In the genomic region with DNA sequence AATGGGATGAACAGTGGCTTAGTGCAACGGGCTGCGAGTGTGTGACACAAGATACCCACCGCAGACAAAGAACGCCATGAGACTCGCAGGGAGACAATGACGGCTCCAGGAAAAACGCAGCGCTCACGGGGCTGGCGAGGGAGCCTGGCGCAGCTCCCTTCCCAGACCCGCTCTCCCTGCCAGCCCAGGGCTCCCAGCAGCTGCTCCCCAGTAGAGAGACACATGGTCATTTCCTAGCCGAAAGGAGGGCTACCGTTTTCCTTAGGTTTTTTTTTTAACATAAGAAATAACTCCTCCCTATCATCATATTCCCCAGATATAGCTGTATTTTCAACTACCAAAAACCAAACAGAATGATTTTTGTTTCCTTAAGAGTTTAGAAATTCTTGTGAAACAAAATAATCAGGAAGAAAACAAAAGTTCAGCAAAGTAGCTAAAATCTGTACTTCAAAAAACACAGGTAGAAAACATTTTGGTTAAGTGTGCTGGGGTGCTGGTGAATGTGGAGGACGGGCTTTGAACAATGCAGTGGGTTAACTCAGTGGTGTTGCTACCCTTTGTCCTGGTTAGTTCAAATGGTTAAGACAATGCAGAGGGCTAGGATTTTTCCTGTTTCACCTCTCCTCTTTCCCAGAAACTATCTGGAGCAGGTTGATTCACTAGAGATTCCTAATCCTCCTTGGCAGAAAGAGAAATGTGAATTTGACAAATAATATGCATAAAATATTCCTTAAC, we compare ENCODE assay signal across 8 cellular contexts.
DNase-seq lines count a peak whose midpoint lies in the region; TF ChIP-seq lines count a peak whose summit lies in the region.

No MANE protein-coding gene starts in this region.

- H3K36me3 Mint-ChIP-seq in CD14-positive monocyte: peaks cover 0 to 7% of the 10 kb centered on the region in 2 donors
- no peaks in the 10 kb centered on the region for H3K36me3 Mint-ChIP-seq in neural progenitor cell

- H3K4me3 ChIP-seq in fibroblast of mammary gland (ENCODE audit: control insufficient read depth, low read depth, low read length) (peak overlapping the region; percentile 32), neural progenitor cell (peak overlapping the region; percentile 35)

- no peaks in the 10 kb centered on the region for H3K9me3 ChIP-seq in neural progenitor cell (ENCODE audit: low read depth)

- H3K4me2 ChIP-seq in neural progenitor cell: peak overlapping the region; percentile 72

- H3K79me2 ChIP-seq in neural progenitor cell (ENCODE audit: low read depth): no peaks in the 10 kb centered on the region

- no peaks in the 10 kb centered on the region for H3K9me3 Mint-ChIP-seq in CD14-positive monocyte
- H3K9me3 Mint-ChIP-seq in neural progenitor cell: no peaks in the 10 kb centered on the region

- DNase-seq in CD14-positive monocyte (ENCODE audit: low spot score) (no peak), NCI-H510A treated with DMSO at 0.1 percent for 48 hours (lab: John Stamatoyannopoulos, UW) (peak; percentile 31), fibroblast of mammary gland (ENCODE audit: low read depth) (peak; percentile 56), neural progenitor cell (ENCODE audit: low spot score) (peak; percentile 92), T-helper 1 cell (no peak), kidney glomerular epithelial cell (lab: John Stamatoyannopoulos, UW) (no peak)
- DNase-seq in stimulated activated CD4-positive, alpha-beta T cell treated with anti-CD3 and anti-CD28 coated beads, Interleukin-4, amount 100 ng/mL, for 4 hours: no peak
- no peak for DNase-seq in activated CD4-positive, alpha-beta T cell treated with anti-CD3 and anti-CD28 coated beads for 48 hours

- H4K20me1 ChIP-seq in neural progenitor cell (ENCODE audit: low read depth): no peaks in the 10 kb centered on the region

- H3F3A ChIP-seq in neural progenitor cell (ENCODE audit: low read depth): peaks cover 32% of the 10 kb centered on the region

- no peak overlapping the region for H3K9ac ChIP-seq in neural progenitor cell

- H3K4me1 Mint-ChIP-seq in CD14-positive monocyte (peaks cover 22% of the 10 kb centered on the region), neural progenitor cell (peaks cover 56% of the 10 kb centered on the region)

- H3K4me3 Mint-ChIP-seq in CD14-positive monocyte (peak overlapping the region; percentile 44 to 56), neural progenitor cell (peak overlapping the region; percentile 82)

- H3K27ac Mint-ChIP-seq in CD14-positive monocyte: peak overlapping the region in 1 of 7 donors; percentile 40
- peak overlapping the region; percentile 94 for H3K27ac Mint-ChIP-seq in neural progenitor cell

- intact Hi-C loops in CD14-positive monocyte (cut with micrococcal nuclease): loop anchor here in 1 of 2 donors (10.0 kb wide), 1 partner anchor 270 kb away; no protein-coding TSS in a partner anchor

- H3K27me3 ChIP-seq in neural progenitor cell: no peaks in the 10 kb centered on the region

- H2AFZ ChIP-seq in neural progenitor cell (replicated peaks): peak overlapping the region; percentile 4

- peaks cover 40% of the 10 kb centered on the region for H3K4me1 ChIP-seq in neural progenitor cell

- H3K27ac ChIP-seq in neural progenitor cell: peak overlapping the region; percentile 46

- H3K27me3 Mint-ChIP-seq in CD14-positive monocyte (ENCODE audit: low read depth in 3 of 3) (peaks cover 0 to 4% (median 2%) of the 10 kb centered on the region in 3 donors), neural progenitor cell (ENCODE audit: insufficient read depth, low read depth) (no peaks in the 10 kb centered on the region)

- TF ChIP-seq CTCF in CD14-positive monocyte (IDR thresholded peaks at IDR 0.05) (no peak), fibroblast of mammary gland (conservative IDR thresholded peaks at IDR 0.05; ENCODE audit: control insufficient read depth, insufficient read depth, low read depth, low read length) (no peak), neural progenitor cell (IDR thresholded peaks at IDR 0.05) (no peak)

- H3K36me3 ChIP-seq in neural progenitor cell: no peaks in the 10 kb centered on the region

Comparison
In these comparisons a context has a peak if more than half of its experiments do, and no peak if none do; other contexts are left out.
1. DNase-seq: peak in NCI-H510A treated with DMSO at 0.1 percent for 48 hours (single experiment), fibroblast of mammary gland (single experiment) and neural progenitor cell (single experiment); none in CD14-positive monocyte (single experiment), stimulated activated CD4-positive, alpha-beta T cell treated with anti-CD3 and anti-CD28 coated beads, Interleukin-4, amount 100 ng/mL, for 4 hours (0 of 2), T-helper 1 cell (0 of 5), kidney glomerular epithelial cell (single experiment) and activated CD4-positive, alpha-beta T cell treated with anti-CD3 and anti-CD28 coated beads for 48 hours (single experiment).